In genomic region chr12:101759396-101760047, GRCh38 we compare ENCODE assay signal across 9 cellular contexts. TPM values are rescaled to one million over a fixed set of nuclear protein-coding genes. Genes with fewer than 3 reads are reported as not detected.
A peak's percentile ranks its signal among the peaks of the same experiment; 100 is the strongest.
DNase-seq lines count a peak whose midpoint lies in the region; ATAC-seq and TF ChIP-seq lines count a peak whose summit lies in the region.
"Had no signal": no experiment of that assay in that cellular context is flagged by ENCODE, and none has a peak within 500 bp of the region (broad histone marks: within the 10 kb centered on the region; RNA-seq: fewer than 3 reads in every experiment).

No MANE protein-coding gene starts in this region.

- no peak overlapping the region for H3K4me3 ChIP-seq in AG04450 (ENCODE audit: low read depth, low read length)
- H3K4me3 ChIP-seq in brain microvascular endothelial cell (ENCODE audit: low read depth, low read length) = no peak overlapping the region
- H3K4me3 ChIP-seq in liver (ENCODE audit: low read depth in 1 of 3, low read length in 3 of 3) = no peak overlapping the region

- in situ Hi-C loops in brain microvascular endothelial cell (cut with HindIII; ENCODE audit: low pct_ligation_motif_present, low sequenced_read_pairs) = no loop called here

- H3K27me3 ChIP-seq in AG04450 (ENCODE audit: control insufficient read depth, insufficient read depth, low read length) (no peaks in the 10 kb centered on the region), brain microvascular endothelial cell (replicated peaks) (no peaks in the 10 kb centered on the region), liver (ENCODE audit: control insufficient read depth in 4 of 4, insufficient read depth in 4 of 4, low read length in 3 of 4) (no peaks in the 10 kb centered on the region)

- no peak for DNase-seq in AG04450 (ENCODE audit: low read depth, low spot score)
- peak; percentile 66 for DNase-seq in NAMALWA (ENCODE audit: low spot score)
- peak; percentile 16 for DNase-seq in brain microvascular endothelial cell
- no peak for DNase-seq in DMS153 treated with DMSO at 0.1 percent for 48 hours (lab: John Stamatoyannopoulos, UW; ENCODE audit: unreplicated experiment)

- H3K27ac ChIP-seq in AG04450 (ENCODE audit: low read depth, low read length) = no peak overlapping the region
- H3K27ac ChIP-seq in brain microvascular endothelial cell = no peak overlapping the region
- no peak overlapping the region for H3K27ac ChIP-seq in liver (ENCODE audit: low read depth in 1 of 2, low read length in 2 of 2)

- no peaks in the 10 kb centered on the region for H3K4me1 ChIP-seq in liver (ENCODE audit: control insufficient read depth in 4 of 4, insufficient read depth in 4 of 4, low read length in 3 of 4)

- H3K9me3 ChIP-seq in AG04450 (ENCODE audit: control insufficient read depth, insufficient read depth, low read length) = no peaks in the 10 kb centered on the region
- no peaks in the 10 kb centered on the region for H3K9me3 ChIP-seq in liver (ENCODE audit: control insufficient read depth in 4 of 4, low read length in 3 of 4)

- ATAC-seq in GM18870 (IDR thresholded peaks at IDR 0.05; ENCODE audit: unreplicated experiment) = no peak
- no peak for ATAC-seq in HG02852 (IDR thresholded peaks at IDR 0.05; ENCODE audit: unreplicated experiment)

- peaks cover 8% of the 10 kb centered on the region for H3K36me3 ChIP-seq in brain microvascular endothelial cell (replicated peaks)
- H3K36me3 ChIP-seq in liver (ENCODE audit: control insufficient read depth in 4 of 4, insufficient read depth in 3 of 4, low read depth in 1 of 4, low read length in 3 of 4) = peaks cover 1 to 14% (median 6%) of the 10 kb centered on the region in 4 donors

- TF ChIP-seq RAD21 in liver (IDR thresholded peaks at IDR 0.05) = peak; percentile 87 to 89

- CTCF ChIA-PET in AG04450 (lab: Charles Lee) = interaction anchor here (0.6 to 2.5 kb wide), 41 partner anchors 9 to 1692 kb away, joined by 3 to 21 read pairs (median 4); partner anchors contain the start of gene DRAM1

- 72% methylated on average over 5 of the region's 5 CpGs for WGBS in liver

- POLR2A ChIA-PET in AG04450 (lab: Yijun Ruan, JAX) = no interaction called here

- H3K9ac ChIP-seq in liver (ENCODE audit: low read depth in 1 of 2, low read length in 2 of 2) = no peak overlapping the region

- peak; percentile 83 for TF ChIP-seq CTCF in AG04450 (IDR thresholded peaks at IDR 0.05; ENCODE audit: low read depth, low read length)
- TF ChIP-seq CTCF in GM12874 (IDR thresholded peaks at IDR 0.05; ENCODE audit: insufficient read depth, low read depth, low read length) = peak; percentile 64
- peak; percentile 73 for TF ChIP-seq CTCF in brain microvascular endothelial cell (IDR thresholded peaks at IDR 0.05; ENCODE audit: low read depth, low read length, missing control alignments)
- peak; percentile 80 for TF ChIP-seq CTCF in liver (IDR thresholded peaks at IDR 0.05; ENCODE audit: low read depth, low read length, missing input control)

TF ChIP-seq in liver, 16 proteins besides CTCF, POLR2A, EP300 and RAD21:
- TF ChIP-seq HNF4A (conservative IDR thresholded peaks at IDR 0.05) (no peak), ZBTB33 (IDR thresholded peaks at IDR 0.05) (no peak), RXRA (IDR thresholded peaks at IDR 0.05) (no peak), HNF4G (IDR thresholded peaks at IDR 0.05) (no peak), NR2F2 (IDR thresholded peaks at IDR 0.05) (no peak), SP1 (IDR thresholded peaks at IDR 0.05) (no peak), GABPA (IDR thresholded peaks at IDR 0.05 in 1 of 2, conservative IDR thresholded peaks at IDR 0.05 in 1 of 2) (no peak), TAF1 (conservative IDR thresholded peaks at IDR 0.05) (no peak)
TF ChIP-seq in liver: peak in this region for 0.

RNA-seq across cellular contexts. Expression of gene SYCP3, which starts 20.3 kb away (rescaled TPM):
- 0.06 TPM in 2 replicates for polyA plus RNA-seq in AG04450 (2011; rRNA removed)
- 0.09 TPM in 1 of 2 replicates, not detected in the other for polyA minus RNA-seq in AG04450 (2011; rRNA and poly(A)+ RNA removed)
- total RNA-seq in liver = under 1 TPM in 1 of 2 donors, not detected in 1; 0.17 TPM
- polyA plus RNA-seq in liver = 1 to 10 TPM in 1 of 2 donors, not detected in 1; 3.0 TPM
- total RNA-seq: glomerular endothelial cell had no signal

Comparison
In these comparisons a context has a peak if more than half of its experiments do, and no peak if none do; other contexts are left out.
1. DNase-seq: peak in NAMALWA (single experiment) and brain microvascular endothelial cell (single experiment); none in AG04450 (single experiment) and DMS153 treated with DMSO at 0.1 percent for 48 hours (single experiment).
2. Peak in every context shown above with its lines, with median percentiles within 50 percentile points of each other: CTCF ChIP-seq.